In genomic region chr17:61011269-61011668, GRCh38 we compare ENCODE assay signal across 24 cellular contexts.
A peak's percentile ranks its signal among the peaks of the same experiment; 100 is the strongest.
DNase-seq lines count a peak whose midpoint lies in the region; ATAC-seq and TF ChIP-seq lines count a peak whose summit lies in the region.
"Had no signal": no experiment of that assay in that cellular context is flagged by ENCODE, and none has a peak within 500 bp of the region (broad histone marks: within the 10 kb centered on the region; RNA-seq: fewer than 3 reads in every experiment).

No MANE protein-coding gene starts in this region.

- H3K9ac ChIP-seq in fibroblast of lung (ENCODE audit: insufficient read depth, low read length) (no peak overlapping the region), smooth muscle cell (ENCODE audit: low read depth) (no peak overlapping the region), H9 (ENCODE audit: extremely low read depth, insufficient read length, low read length) (no peak overlapping the region)
- H3K9ac ChIP-seq: BLaER1 treated with 17β-estradiol and CSF1 and Interleukin-3, amounts not matched to agents 10 nM and 100 nM had no signal

- intact Hi-C loops in heart right ventricle (cut with DNase I) (loop anchor here in 1 of 10 donors (5.0 kb wide), 1 partner anchor 116 kb away; no protein-coding TSS in a partner anchor), cardiac septum (cut with DNase I) (no loop called here)

- no peak overlapping the region for H3K18ac ChIP-seq in H9 (ENCODE audit: insufficient read length, low read depth, low read length)

- no peak overlapping the region for H3K4me3 Mint-ChIP-seq in H9
- H3K4me3 Mint-ChIP-seq: CD14-positive monocyte; CD4-positive, alpha-beta T cell; CD8-positive, alpha-beta memory T cell; GM23338; HFFc6 had no signal

- DNase-seq in heart right ventricle (no peak), cardiac septum (ENCODE audit: low spot score) (no peak), coronary artery (ENCODE audit: low spot score) (no peak), fibroblast of lung (ENCODE audit: low read depth in 2 of 2) (no peak), smooth muscle cell (lab: John Stamatoyannopoulos, UW; ENCODE audit: unreplicated experiment) (no peak), H9 (no peak)
- DNase-seq: 8988T; ACHN; AML-193; BE2C; CD4-positive, alpha-beta T cell; CD8-positive, alpha-beta memory T cell; DMS 273 treated with DMSO at 0.1 percent for 48 hours; DMS79; EL; GDM1; HFFc6 had no signal

- no peak overlapping the region for H3K4ac ChIP-seq in H9 (ENCODE audit: low read depth, low read length)

- peak overlapping the region; percentile 2 for H3K4me2 ChIP-seq in fibroblast of lung (ENCODE audit: extremely low read depth, insufficient read depth, low read length)
- peak overlapping the region; percentile 78 for H3K4me2 ChIP-seq in smooth muscle cell
- no peak overlapping the region for H3K4me2 ChIP-seq in H9 (ENCODE audit: insufficient read depth, insufficient read length, low read length)
- H3K4me2 ChIP-seq: A549; BLaER1 treated with 17β-estradiol and CSF1 and Interleukin-3, amounts not matched to agents 10 nM and 100 nM; GM23338 had no signal

- no peak overlapping the region for H2BK20ac ChIP-seq in H9 (ENCODE audit: low read depth, low read length, poor library complexity, severe bottlenecking)

- no peak overlapping the region for H4K5ac ChIP-seq in H9 (ENCODE audit: insufficient read length, low read depth, low read length)

- H2AK5ac ChIP-seq in H9 (ENCODE audit: insufficient read length, low read length) = no peak overlapping the region

- no peak overlapping the region for H3T11ph ChIP-seq in H9 (ENCODE audit: low read length)

- no peaks in the 10 kb centered on the region for H4K20me1 ChIP-seq in fibroblast of lung (ENCODE audit: control insufficient read depth, extremely low read depth, insufficient read depth, low read length)
- H4K20me1 ChIP-seq in smooth muscle cell (ENCODE audit: low read depth) = no peaks in the 10 kb centered on the region
- no peaks in the 10 kb centered on the region for H4K20me1 ChIP-seq in H9 (ENCODE audit: control insufficient read depth, insufficient read depth, insufficient read length)
- H4K20me1 ChIP-seq: BLaER1 treated with 17β-estradiol and CSF1 and Interleukin-3, amounts not matched to agents 10 nM and 100 nM had no signal

- H3K9me3 ChIP-seq in heart right ventricle (no peaks in the 10 kb centered on the region), fibroblast of lung (ENCODE audit: control insufficient read depth, insufficient read depth, low read depth, low read length) (no peaks in the 10 kb centered on the region), smooth muscle cell (replicated peaks; ENCODE audit: low read depth) (no peaks in the 10 kb centered on the region), H9 (ENCODE audit: control insufficient read depth, low read depth, low read length) (no peaks in the 10 kb centered on the region)
- H3K9me3 ChIP-seq: A549; BE2C; BLaER1 treated with 17β-estradiol and CSF1 and Interleukin-3, amounts not matched to agents 10 nM and 100 nM; HAP-1 had no signal

- no peak overlapping the region for H2BK12ac ChIP-seq in H9 (ENCODE audit: insufficient read length, low read depth, low read length)

- H3F3A ChIP-seq in smooth muscle cell (ENCODE audit: low read depth) = peaks cover 6% of the 10 kb centered on the region

- H3K79me2 ChIP-seq in fibroblast of lung (ENCODE audit: control insufficient read depth, insufficient read depth, low read length) (no peaks in the 10 kb centered on the region), smooth muscle cell (ENCODE audit: low read depth) (no peaks in the 10 kb centered on the region), H9 (ENCODE audit: insufficient read depth, low read length) (no peaks in the 10 kb centered on the region)

- H3K4me1 Mint-ChIP-seq in H9 = peaks cover 6% of the 10 kb centered on the region in 2 experiments
- H3K4me1 Mint-ChIP-seq: CD14-positive monocyte; CD8-positive, alpha-beta memory T cell had no signal

- H3K36me3 Mint-ChIP-seq in H9 (ENCODE audit: insufficient read depth in 1 of 3, low read depth in 3 of 3) = no peaks in the 10 kb centered on the region

- H3K27ac Mint-ChIP-seq in H9 = no peak overlapping the region
- H3K27ac Mint-ChIP-seq: CD14-positive monocyte; CD4-positive, alpha-beta T cell; GM23338; HFFc6 had no signal

- H3K27ac ChIP-seq in heart right ventricle (peak overlapping the region in 7 of 10 donors; percentile 12 to 65 (median 27)), coronary artery (peak overlapping the region; percentile 2 to 39), fibroblast of lung (ENCODE audit: insufficient read depth, low read length) (no peak overlapping the region), smooth muscle cell (ENCODE audit: low read depth) (peak overlapping the region; percentile 64), H9 (ENCODE audit: insufficient read length, low read depth, low read length) (no peak overlapping the region)
- H3K27ac ChIP-seq: A549; BLaER1 treated with 17β-estradiol and CSF1 and Interleukin-3, amounts not matched to agents 10 nM and 100 nM had no signal

- no peak overlapping the region for H3K56ac ChIP-seq in H9 (ENCODE audit: insufficient read length, low read depth, low read length)

- H4K91ac ChIP-seq in H9 (ENCODE audit: insufficient read length, low read depth, low read length) = no peak overlapping the region

- H3K9me3 Mint-ChIP-seq in H9 = no peaks in the 10 kb centered on the region
- H3K9me3 Mint-ChIP-seq: CD14-positive monocyte; CD4-positive, alpha-beta T cell; CD8-positive, alpha-beta memory T cell; GM23338; HFFc6 had no signal

- no peaks in the 10 kb centered on the region for H3K79me1 ChIP-seq in H9 (ENCODE audit: insufficient read depth, low read depth, low read length, poor library complexity, severe bottlenecking)

- WGBS in heart right ventricle, 2 donors = 58 to 64% methylated on average over 4 of the region's 4 CpGs
- 50% methylated on average over 4 of the region's 4 CpGs for WGBS in smooth muscle cell (ENCODE audit: low lambda C conversion rate)
- WGBS in H9 (ENCODE audit: extremely low coverage, insufficient read length, low lambda C conversion rate) = no CpG with 5 or more reads among the region's 4 CpGs

- H2AFZ ChIP-seq in fibroblast of lung (ENCODE audit: low read length) = no peak overlapping the region
- H2AFZ ChIP-seq in smooth muscle cell (ENCODE audit: low read depth) = no peak overlapping the region
- no peak overlapping the region for H2AFZ ChIP-seq in H9 (ENCODE audit: low read length)
- H2AFZ ChIP-seq: GM23338 had no signal

- no peak for TF ChIP-seq CTCF in heart right ventricle (IDR thresholded peaks at IDR 0.05)
- no peak for TF ChIP-seq CTCF in coronary artery (IDR thresholded peaks at IDR 0.05)
- no peak for TF ChIP-seq CTCF in fibroblast of lung (conservative IDR thresholded peaks at IDR 0.05 in 1 of 2, IDR thresholded peaks at IDR 0.05 in 1 of 2; ENCODE audit: low read depth in 1 of 2, low read length in 2 of 2)
- no peak for TF ChIP-seq CTCF in smooth muscle cell (IDR thresholded peaks at IDR 0.05; ENCODE audit: borderline replicate concordance, insufficient read depth, poor library complexity, severe bottlenecking)
- TF ChIP-seq CTCF in H9 (conservative IDR thresholded peaks at IDR 0.05) = no peak

- H3K27me3 ChIP-seq in heart right ventricle = no peaks in the 10 kb centered on the region
- H3K27me3 ChIP-seq in fibroblast of lung (ENCODE audit: control insufficient read depth, insufficient read depth, low read length) = no peaks in the 10 kb centered on the region
- H3K27me3 ChIP-seq in smooth muscle cell (ENCODE audit: low read depth) = no peaks in the 10 kb centered on the region
- no peaks in the 10 kb centered on the region for H3K27me3 ChIP-seq in H9 (ENCODE audit: insufficient read depth, low read length)
- H3K27me3 ChIP-seq: BE2C; BLaER1 treated with 17β-estradiol and CSF1 and Interleukin-3, amounts not matched to agents 10 nM and 100 nM had no signal

- ATAC-seq in heart right ventricle (peak in 2 of 8 donors; percentile 45 to 51), HG02938 (IDR thresholded peaks at IDR 0.05; ENCODE audit: unreplicated experiment) (no peak)
- ATAC-seq: A549, GM12878, GM23338 had no signal

- H3K23me2 ChIP-seq in H9 (ENCODE audit: insufficient read length, low read depth, low read length, poor library complexity, severe bottlenecking) = no peaks in the 10 kb centered on the region

- no peak overlapping the region for H4K8ac ChIP-seq in H9 (replicated peaks; ENCODE audit: insufficient read length, low read depth, low read length)

- H3K27me3 Mint-ChIP-seq in H9 (ENCODE audit: low read depth) = no peaks in the 10 kb centered on the region
- H3K27me3 Mint-ChIP-seq: CD4-positive, alpha-beta T cell; CD8-positive, alpha-beta memory T cell had no signal

- H3K14ac ChIP-seq in H9 (ENCODE audit: insufficient read depth, low read length) = no peak overlapping the region

- H3K23ac ChIP-seq in H9 (ENCODE audit: insufficient read length, low read depth, low read length) = no peak overlapping the region

- no peak overlapping the region for H2BK15ac ChIP-seq in H9 (ENCODE audit: low read depth, low read length)

- H3K36me3 ChIP-seq in heart right ventricle (peaks cover 0 to 5% (median 0%) of the 10 kb centered on the region in 9 donors), fibroblast of lung (ENCODE audit: control insufficient read depth, insufficient read depth, low read length) (no peaks in the 10 kb centered on the region), smooth muscle cell (ENCODE audit: low read depth) (no peaks in the 10 kb centered on the region)
- H3K36me3 ChIP-seq: BE2C; BLaER1 treated with 17β-estradiol and CSF1 and Interleukin-3, amounts not matched to agents 10 nM and 100 nM; HAP-1 had no signal

- no peak overlapping the region for H3K4me3 ChIP-seq in heart right ventricle
- H3K4me3 ChIP-seq in coronary artery = no peak overlapping the region
- no peak overlapping the region for H3K4me3 ChIP-seq in fibroblast of lung (replicated peaks in 1 of 4; ENCODE audit: control extremely low read depth in 1 of 4, insufficient read depth in 1 of 4, low read depth in 3 of 4, low read length in 4 of 4)
- H3K4me3 ChIP-seq in smooth muscle cell = no peak overlapping the region
- H3K4me3 ChIP-seq: A549; BLaER1 treated with 17β-estradiol and CSF1 and Interleukin-3, amounts not matched to agents 10 nM and 100 nM; GM12878; GM23338; HAP-1 had no signal

- H2BK5ac ChIP-seq in H9 (ENCODE audit: insufficient read length, low read length) = no peak overlapping the region

- H2BK120ac ChIP-seq in H9 (ENCODE audit: low read depth, low read length, poor library complexity, severe bottlenecking) = no peak overlapping the region

- H3K4me1 ChIP-seq in heart right ventricle (peaks cover 0 to 59% (median 38%) of the 10 kb centered on the region in 9 donors), fibroblast of lung (ENCODE audit: control insufficient read depth, extremely low read depth, insufficient read depth, low read length) (peaks cover 9% of the 10 kb centered on the region), smooth muscle cell (ENCODE audit: low read depth) (peaks cover 31% of the 10 kb centered on the region), H9 (ENCODE audit: insufficient read depth, low read length) (peaks cover 2% of the 10 kb centered on the region; the same call in 1 of the 2 replicates)
- H3K4me1 ChIP-seq: A549; BLaER1 treated with 17β-estradiol and CSF1 and Interleukin-3, amounts not matched to agents 10 nM and 100 nM; HAP-1 had no signal

Comparison
In these comparisons a context has a peak if more than half of its experiments do, and no peak if none do; other contexts are left out.
1. H3K27ac ChIP-seq: peak in heart right ventricle (7 of 10), coronary artery (2 of 2) and smooth muscle cell (single experiment); none in fibroblast of lung (single experiment) and H9 (single experiment).